ENCODE assay signal across 1 cellular context in the genomic region with DNA sequence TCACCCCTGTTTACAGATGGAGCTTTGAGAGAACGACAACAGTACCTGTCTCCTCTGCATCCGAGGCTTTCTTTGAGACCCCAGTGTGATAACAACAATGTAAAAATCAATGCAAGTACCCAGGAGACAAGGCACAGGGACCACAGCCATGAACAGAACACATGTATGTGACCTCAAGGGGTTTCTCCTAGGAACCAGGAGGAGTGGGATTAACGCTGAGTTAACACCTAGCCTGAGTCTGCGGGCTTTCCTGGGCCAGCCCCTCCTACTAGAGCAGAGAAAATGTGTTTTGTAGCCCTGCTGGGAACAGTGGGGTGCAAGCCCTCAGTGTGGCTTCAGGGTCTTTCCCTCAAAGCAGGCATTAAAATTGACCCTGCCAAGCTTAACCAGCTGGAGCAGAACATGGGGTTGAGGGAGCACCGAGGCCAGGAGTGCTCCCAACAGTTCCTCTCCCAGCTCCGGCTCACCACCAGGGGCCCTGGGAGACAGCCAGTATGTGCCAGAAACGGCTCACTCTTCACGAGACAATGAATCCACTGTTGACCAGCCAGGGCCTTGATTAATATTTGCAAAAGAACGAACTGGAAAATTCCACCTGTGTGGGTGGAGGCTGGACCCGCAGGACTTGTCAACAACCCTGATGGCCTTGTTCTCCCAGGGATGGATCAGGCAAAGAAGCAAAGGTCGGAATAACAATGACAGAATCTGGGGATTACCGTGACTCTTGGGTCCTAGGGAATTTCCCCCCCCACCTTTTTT.
TF ChIP-seq lines count a peak whose summit lies in the region.

No MANE protein-coding gene starts in this region.

TF ChIP-seq in HepG2, 621 proteins besides CTCF, POLR2A, EP300 and RAD21 (continued from another document and continues in another):
- peak; percentile 37; the same call in 1 of the 2 replicates for TF ChIP-seq ZNF431 (CRISPR knock-in tag; IDR thresholded peaks at IDR 0.05; ENCODE audit: borderline replicate concordance, low read depth)
- peak; percentile 53; the same call in 1 of the 2 replicates for TF ChIP-seq DRAP1 (CRISPR knock-in tag; IDR thresholded peaks at IDR 0.05)
- no peak; the same call in 1 of the 2 replicates for TF ChIP-seq ISL2 (CRISPR knock-in tag; IDR thresholded peaks at IDR 0.05)
- no peak for TF ChIP-seq ZBTB46 (CRISPR knock-in tag; IDR thresholded peaks at IDR 0.05; ENCODE audit: borderline replicate concordance)
- no peak for TF ChIP-seq ZIK1 (CRISPR knock-in tag; IDR thresholded peaks at IDR 0.05; ENCODE audit: borderline replicate concordance, low read depth)
- TF ChIP-seq NKX3-1 (CRISPR knock-in tag; IDR thresholded peaks at IDR 0.05) = 0 out of 2 replicates have a peak, but pooled peaks have one; percentile 25
- TF ChIP-seq AGO1 (IDR thresholded peaks at IDR 0.05; ENCODE audit: low read depth, low read length, poor library complexity, severe bottlenecking) = no peak
- no peak for TF ChIP-seq ZNF75D (CRISPR knock-in tag; IDR thresholded peaks at IDR 0.05; ENCODE audit: borderline replicate concordance)
- TF ChIP-seq, protein P1, sequence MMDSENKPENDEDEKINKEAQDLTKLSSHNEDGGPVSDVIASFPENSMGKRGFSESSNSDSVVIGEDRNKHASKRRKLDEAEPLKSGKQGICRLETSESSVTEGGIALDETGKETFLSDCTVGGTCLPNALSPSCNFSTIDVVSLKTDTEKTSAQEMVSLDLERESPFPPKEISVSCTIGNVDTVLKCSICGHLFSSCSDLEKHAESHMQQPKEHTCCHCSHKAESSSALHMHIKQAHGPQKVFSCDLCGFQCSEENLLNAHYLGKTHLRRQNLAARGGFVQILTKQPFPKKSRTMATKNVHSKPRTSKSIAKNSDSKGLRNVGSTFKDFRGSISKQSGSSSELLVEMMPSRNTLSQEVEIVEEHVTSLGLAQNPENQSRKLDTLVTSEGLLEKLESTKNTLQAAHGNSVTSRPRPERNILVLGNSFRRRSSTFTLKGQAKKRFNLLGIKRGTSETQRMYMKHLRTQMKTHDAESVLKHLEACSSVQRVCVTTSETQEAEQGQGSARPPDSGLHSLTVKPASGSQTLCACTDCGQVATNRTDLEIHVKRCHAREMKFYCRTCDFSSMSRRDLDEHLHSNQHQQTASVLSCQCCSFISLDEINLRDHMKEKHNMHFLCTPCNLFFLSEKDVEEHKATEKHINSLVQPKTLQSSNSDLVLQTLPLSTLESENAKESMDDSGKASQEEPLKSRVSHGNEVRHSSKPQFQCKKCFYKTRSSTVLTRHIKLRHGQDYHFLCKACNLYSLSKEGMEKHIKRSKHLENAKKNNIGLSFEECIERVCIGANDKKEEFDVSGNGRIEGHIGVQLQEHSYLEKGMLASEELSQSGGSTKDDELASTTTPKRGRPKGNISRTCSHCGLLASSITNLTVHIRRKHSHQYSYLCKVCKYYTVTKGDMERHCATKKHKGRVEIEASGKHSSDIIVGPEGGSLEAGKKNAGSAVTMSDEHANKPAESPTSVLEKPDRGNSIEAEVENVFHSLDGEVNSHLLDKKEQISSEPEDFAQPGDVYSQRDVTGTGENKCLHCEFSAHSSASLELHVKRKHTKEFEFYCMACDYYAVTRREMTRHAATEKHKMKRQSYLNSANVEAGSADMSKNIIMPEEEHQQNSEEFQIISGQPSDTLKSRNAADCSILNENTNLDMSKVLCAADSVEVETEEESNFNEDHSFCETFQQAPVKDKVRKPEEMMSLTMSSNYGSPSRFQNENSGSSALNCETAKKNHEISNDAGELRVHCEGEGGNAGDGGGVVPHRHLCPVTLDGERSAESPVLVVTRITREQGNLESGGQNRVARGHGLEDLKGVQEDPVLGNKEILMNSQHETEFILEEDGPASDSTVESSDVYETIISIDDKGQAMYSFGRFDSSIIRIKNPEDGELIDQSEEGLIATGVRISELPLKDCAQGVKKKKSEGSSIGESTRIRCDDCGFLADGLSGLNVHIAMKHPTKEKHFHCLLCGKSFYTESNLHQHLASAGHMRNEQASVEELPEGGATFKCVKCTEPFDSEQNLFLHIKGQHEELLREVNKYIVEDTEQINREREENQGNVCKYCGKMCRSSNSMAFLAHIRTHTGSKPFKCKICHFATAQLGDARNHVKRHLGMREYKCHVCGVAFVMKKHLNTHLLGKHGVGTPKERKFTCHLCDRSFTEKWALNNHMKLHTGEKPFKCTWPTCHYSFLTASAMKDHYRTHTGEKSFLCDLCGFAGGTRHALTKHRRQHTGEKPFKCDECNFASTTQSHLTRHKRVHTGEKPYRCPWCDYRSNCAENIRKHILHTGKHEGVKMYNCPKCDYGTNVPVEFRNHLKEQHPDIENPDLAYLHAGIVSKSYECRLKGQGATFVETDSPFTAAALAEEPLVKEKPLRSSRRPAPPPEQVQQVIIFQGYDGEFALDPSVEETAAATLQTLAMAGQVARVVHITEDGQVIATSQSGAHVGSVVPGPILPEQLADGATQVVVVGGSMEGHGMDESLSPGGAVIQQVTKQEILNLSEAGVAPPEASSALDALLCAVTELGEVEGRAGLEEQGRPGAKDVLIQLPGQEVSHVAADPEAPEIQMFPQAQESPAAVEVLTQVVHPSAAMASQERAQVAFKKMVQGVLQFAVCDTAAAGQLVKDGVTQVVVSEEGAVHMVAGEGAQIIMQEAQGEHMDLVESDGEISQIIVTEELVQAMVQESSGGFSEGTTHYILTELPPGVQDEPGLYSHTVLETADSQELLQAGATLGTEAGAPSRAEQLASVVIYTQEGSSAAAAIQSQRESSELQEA (CRISPR knock-in tag; IDR thresholded peaks at IDR 0.05; ENCODE audit: not compliant biosample characterization) = no peak
- peak; percentile 39; the same call in 1 of the 2 replicates for TF ChIP-seq FOSL2 (CRISPR knock-in tag; IDR thresholded peaks at IDR 0.05)
- peak; percentile 82 for TF ChIP-seq DMAP1 (CRISPR knock-in tag; IDR thresholded peaks at IDR 0.05)
- TF ChIP-seq ZNF572 (CRISPR knock-in tag; IDR thresholded peaks at IDR 0.05) = peak; percentile 23; the same call in 1 of the 2 replicates
- TF ChIP-seq IRF2 (CRISPR knock-in tag; IDR thresholded peaks at IDR 0.05) = no peak; the same call in 1 of the 2 replicates
- TF ChIP-seq ZNF816 (CRISPR knock-in tag; IDR thresholded peaks at IDR 0.05; ENCODE audit: borderline replicate concordance) = no peak
- TF ChIP-seq ZKSCAN8 (CRISPR knock-in tag; IDR thresholded peaks at IDR 0.05; ENCODE audit: borderline replicate concordance) = peak; percentile 71
- no peak; the same call in 1 of the 2 replicates for TF ChIP-seq HMG20B (CRISPR knock-in tag; conservative IDR thresholded peaks at IDR 0.05)
- no peak for TF ChIP-seq YEATS2 (CRISPR knock-in tag; IDR thresholded peaks at IDR 0.05; ENCODE audit: borderline replicate concordance)
- no peak for TF ChIP-seq ZNF3 (CRISPR knock-in tag; IDR thresholded peaks at IDR 0.05)
- TF ChIP-seq PATZ1 (CRISPR knock-in tag; IDR thresholded peaks at IDR 0.05) = peak; percentile 73
- no peak for TF ChIP-seq GABPA (IDR thresholded peaks at IDR 0.05; ENCODE audit: low read depth, low read length)
- TF ChIP-seq GABPA (CRISPR knock-in tag; IDR thresholded peaks at IDR 0.05; ENCODE audit: low read depth) = peak; percentile 8; the same call in 1 of the 2 replicates
- peak; percentile 85 for TF ChIP-seq FOXA1 (IDR thresholded peaks at IDR 0.05)
- TF ChIP-seq FOXA1 (CRISPR knock-in tag; IDR thresholded peaks at IDR 0.05) = peak; percentile 93
- no peak for TF ChIP-seq ZNF101 (CRISPR knock-in tag; IDR thresholded peaks at IDR 0.05; ENCODE audit: borderline replicate concordance, low read depth)
- TF ChIP-seq RFX1 (IDR thresholded peaks at IDR 0.05) = no peak
- TF ChIP-seq ZSCAN30 (CRISPR knock-in tag; IDR thresholded peaks at IDR 0.05) = no peak
- TF ChIP-seq, protein P2, sequence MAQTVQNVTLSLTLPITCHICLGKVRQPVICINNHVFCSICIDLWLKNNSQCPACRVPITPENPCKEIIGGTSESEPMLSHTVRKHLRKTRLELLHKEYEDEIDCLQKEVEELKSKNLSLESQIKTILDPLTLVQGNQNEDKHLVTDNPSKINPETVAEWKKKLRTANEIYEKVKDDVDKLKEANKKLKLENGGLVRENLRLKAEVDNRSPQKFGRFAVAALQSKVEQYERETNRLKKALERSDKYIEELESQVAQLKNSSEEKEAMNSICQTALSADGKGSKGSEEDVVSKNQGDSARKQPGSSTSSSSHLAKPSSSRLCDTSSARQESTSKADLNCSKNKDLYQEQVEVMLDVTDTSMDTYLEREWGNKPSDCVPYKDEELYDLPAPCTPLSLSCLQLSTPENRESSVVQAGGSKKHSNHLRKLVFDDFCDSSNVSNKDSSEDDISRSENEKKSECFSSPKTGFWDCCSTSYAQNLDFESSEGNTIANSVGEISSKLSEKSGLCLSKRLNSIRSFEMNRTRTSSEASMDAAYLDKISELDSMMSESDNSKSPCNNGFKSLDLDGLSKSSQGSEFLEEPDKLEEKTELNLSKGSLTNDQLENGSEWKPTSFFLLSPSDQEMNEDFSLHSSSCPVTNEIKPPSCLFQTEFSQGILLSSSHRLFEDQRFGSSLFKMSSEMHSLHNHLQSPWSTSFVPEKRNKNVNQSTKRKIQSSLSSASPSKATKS (CRISPR knock-in tag; IDR thresholded peaks at IDR 0.05) = peak; percentile 4; the same call in 1 of the 2 replicates
- TF ChIP-seq, protein P3, sequence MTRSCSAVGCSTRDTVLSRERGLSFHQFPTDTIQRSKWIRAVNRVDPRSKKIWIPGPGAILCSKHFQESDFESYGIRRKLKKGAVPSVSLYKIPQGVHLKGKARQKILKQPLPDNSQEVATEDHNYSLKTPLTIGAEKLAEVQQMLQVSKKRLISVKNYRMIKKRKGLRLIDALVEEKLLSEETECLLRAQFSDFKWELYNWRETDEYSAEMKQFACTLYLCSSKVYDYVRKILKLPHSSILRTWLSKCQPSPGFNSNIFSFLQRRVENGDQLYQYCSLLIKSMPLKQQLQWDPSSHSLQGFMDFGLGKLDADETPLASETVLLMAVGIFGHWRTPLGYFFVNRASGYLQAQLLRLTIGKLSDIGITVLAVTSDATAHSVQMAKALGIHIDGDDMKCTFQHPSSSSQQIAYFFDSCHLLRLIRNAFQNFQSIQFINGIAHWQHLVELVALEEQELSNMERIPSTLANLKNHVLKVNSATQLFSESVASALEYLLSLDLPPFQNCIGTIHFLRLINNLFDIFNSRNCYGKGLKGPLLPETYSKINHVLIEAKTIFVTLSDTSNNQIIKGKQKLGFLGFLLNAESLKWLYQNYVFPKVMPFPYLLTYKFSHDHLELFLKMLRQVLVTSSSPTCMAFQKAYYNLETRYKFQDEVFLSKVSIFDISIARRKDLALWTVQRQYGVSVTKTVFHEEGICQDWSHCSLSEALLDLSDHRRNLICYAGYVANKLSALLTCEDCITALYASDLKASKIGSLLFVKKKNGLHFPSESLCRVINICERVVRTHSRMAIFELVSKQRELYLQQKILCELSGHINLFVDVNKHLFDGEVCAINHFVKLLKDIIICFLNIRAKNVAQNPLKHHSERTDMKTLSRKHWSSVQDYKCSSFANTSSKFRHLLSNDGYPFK (CRISPR knock-in tag; IDR thresholded peaks at IDR 0.05; ENCODE audit: borderline replicate concordance) = no peak
- TF ChIP-seq ZNF275 (CRISPR knock-in tag; IDR thresholded peaks at IDR 0.05; ENCODE audit: borderline replicate concordance) = no peak; the same call in 1 of the 2 replicates
- TF ChIP-seq ZNF383 (CRISPR knock-in tag; IDR thresholded peaks at IDR 0.05; ENCODE audit: borderline replicate concordance) = no peak
- TF ChIP-seq, protein P4, sequence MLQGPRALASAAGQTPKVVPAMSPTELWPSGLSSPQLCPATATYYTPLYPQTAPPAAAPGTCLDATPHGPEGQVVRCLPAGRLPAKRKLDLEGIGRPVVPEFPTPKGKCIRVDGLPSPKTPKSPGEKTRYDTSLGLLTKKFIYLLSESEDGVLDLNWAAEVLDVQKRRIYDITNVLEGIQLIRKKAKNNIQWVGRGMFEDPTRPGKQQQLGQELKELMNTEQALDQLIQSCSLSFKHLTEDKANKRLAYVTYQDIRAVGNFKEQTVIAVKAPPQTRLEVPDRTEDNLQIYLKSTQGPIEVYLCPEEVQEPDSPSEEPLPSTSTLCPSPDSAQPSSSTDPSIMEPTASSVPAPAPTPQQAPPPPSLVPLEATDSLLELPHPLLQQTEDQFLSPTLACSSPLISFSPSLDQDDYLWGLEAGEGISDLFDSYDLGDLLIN (CRISPR knock-in tag; IDR thresholded peaks at IDR 0.05; ENCODE audit: borderline replicate concordance) = no peak
- TF ChIP-seq PITX1 (CRISPR knock-in tag; IDR thresholded peaks at IDR 0.05) = peak; percentile 79; the same call in 1 of the 2 replicates
- TF ChIP-seq PRPF4 (IDR thresholded peaks at IDR 0.05; ENCODE audit: low read depth, low read length, poor library complexity, severe bottlenecking) = no peak
